ENCODE assay signal across 18 cellular contexts in the genomic region with DNA sequence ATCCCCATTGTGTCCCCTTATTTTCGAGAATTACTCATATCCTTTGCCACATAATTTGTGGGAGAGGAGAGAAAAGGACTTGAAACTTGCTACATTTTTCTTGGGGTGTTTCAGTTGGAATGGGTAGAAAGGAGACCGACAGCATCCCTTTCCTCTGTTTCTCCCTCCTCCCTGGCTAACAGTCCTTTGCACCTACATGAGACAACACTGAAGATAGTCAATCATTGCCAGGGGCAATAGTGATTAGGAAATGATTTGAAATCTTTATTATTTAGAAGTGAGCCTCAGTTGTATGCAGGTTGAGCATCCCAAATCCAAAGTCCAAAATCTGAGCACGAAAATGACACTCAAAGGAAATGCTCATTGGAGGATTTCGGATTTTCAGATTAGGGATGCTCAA. TPM values are rescaled to one million over a fixed set of nuclear protein-coding genes. Genes with fewer than 3 reads are reported as not detected.
DNase-seq lines count a peak whose midpoint lies in the region; ATAC-seq, FAIRE-seq and TF ChIP-seq lines count a peak whose summit lies in the region.
"Had no signal": no experiment of that assay in that cellular context is flagged by ENCODE, and none has a peak within 500 bp of the region (broad histone marks: within the 10 kb centered on the region; RNA-seq: fewer than 3 reads in every experiment).

No MANE protein-coding gene starts in this region.

- no peak for TF ChIP-seq CTCF in HepG2 (CRISPR knock-in tag; IDR thresholded peaks at IDR 0.05)
- no peak for TF ChIP-seq CTCF in nephron progenitor cell (IDR thresholded peaks at IDR 0.05)

- intact Hi-C loops in HepG2 (cut with micrococcal nuclease; ENCODE audit: unreplicated experiment) = no loop called here

- no peak overlapping the region for H2AFZ ChIP-seq in HepG2 (ENCODE audit: low read length)

- TF ChIP-seq POLR2A in HepG2 (IDR thresholded peaks at IDR 0.05; ENCODE audit: insufficient read depth in 1 of 2, low read depth in 2 of 2, low read length in 2 of 2) = no peak

- WGBS in HepG2 (ENCODE audit: low lambda C conversion rate) = 2% methylated on average over 4 of the region's 4 CpGs

- H3K27ac ChIP-seq in epithelial cell of prostate = peak overlapping the region; percentile 99
- peak overlapping the region; percentile 35 for H3K27ac ChIP-seq in HepG2 (ENCODE audit: extremely low read length, insufficient read depth, low read length)
- H3K27ac ChIP-seq: BLaER1 treated with 17β-estradiol and CSF1 and Interleukin-3, amounts not matched to agents 10 nM and 100 nM had no signal

- peaks cover 3 to 8% (median 4%) of the 10 kb centered on the region in 3 donors for H3K4me1 Mint-ChIP-seq in IgD-negative memory B cell
- peaks cover 53% of the 10 kb centered on the region for H3K4me1 Mint-ChIP-seq in nephron progenitor cell
- H3K4me1 Mint-ChIP-seq: B cell had no signal

- no peak overlapping the region for H3K4me3 Mint-ChIP-seq in IgD-negative memory B cell
- H3K4me3 Mint-ChIP-seq in nephron progenitor cell = no peak overlapping the region
- H3K4me3 Mint-ChIP-seq: B cell; CD8-positive, alpha-beta memory T cell; HFFc6 had no signal

- no peaks in the 10 kb centered on the region for H3K27me3 Mint-ChIP-seq in IgD-negative memory B cell
- peaks cover 3% of the 10 kb centered on the region for H3K27me3 Mint-ChIP-seq in nephron progenitor cell (ENCODE audit: low read depth, poor library complexity)
- H3K27me3 Mint-ChIP-seq: B cell; CD8-positive, alpha-beta memory T cell had no signal

- no peaks in the 10 kb centered on the region for H3K79me2 ChIP-seq in HepG2 (ENCODE audit: insufficient read depth, low read length)

- peaks cover 62% of the 10 kb centered on the region for H3K4me1 ChIP-seq in HepG2 (ENCODE audit: insufficient read depth, low read length)
- H3K4me1 ChIP-seq: BLaER1 treated with 17β-estradiol and CSF1 and Interleukin-3, amounts not matched to agents 10 nM and 100 nM had no signal

- no TSS peak for BruUV-seq in HepG2 (replicated peaks; lab: Mats Ljungman, UMichigan)

- H3K9me3 Mint-ChIP-seq in IgD-negative memory B cell (no peaks in the 10 kb centered on the region), nephron progenitor cell (no peaks in the 10 kb centered on the region)
- H3K9me3 Mint-ChIP-seq: CD8-positive, alpha-beta memory T cell; HFFc6 had no signal

- in situ Hi-C loops in HepG2 (cut with HindIII; ENCODE audit: extremely low pct_ligation_motif_present, low pct_unique_long_range_greater_than_20kb) = no loop called here

- H3K4me3 ChIP-seq in HepG2 (replicated peaks in 1 of 3; ENCODE audit: insufficient read depth in 1 of 3, low read depth in 2 of 3, low read length in 3 of 3) = no peak overlapping the region; a peak in 1 of 6 replicates
- H3K4me3 ChIP-seq: BLaER1 treated with 17β-estradiol and CSF1 and Interleukin-3, amounts not matched to agents 10 nM and 100 nM had no signal

- TF ChIP-seq EP300 in HepG2 (IDR thresholded peaks at IDR 0.05; ENCODE audit: low read depth in 2 of 2, low read length in 2 of 2) (no peak), HepG2 (CRISPR knock-in tag; IDR thresholded peaks at IDR 0.05; ENCODE audit: borderline replicate concordance) (no peak)

- H3K4me2 ChIP-seq in HepG2 (ENCODE audit: low read depth, low read length) = peak overlapping the region; percentile 53
- H3K4me2 ChIP-seq: BLaER1 treated with 17β-estradiol and CSF1 and Interleukin-3, amounts not matched to agents 10 nM and 100 nM had no signal

- H4K20me1 ChIP-seq in HepG2 (ENCODE audit: insufficient read depth, low read length) = no peaks in the 10 kb centered on the region

- H3K36me3 ChIP-seq in HepG2 (replicated peaks in 1 of 2; ENCODE audit: control insufficient read depth in 1 of 2, insufficient read depth in 2 of 2, low read length in 2 of 2) = no peaks in the 10 kb centered on the region

- DNase-seq in epithelial cell of prostate (ENCODE audit: low read depth, low spot score) (no peak), HepG2 (ENCODE audit: low spot score) (peak; percentile 41), nephron progenitor cell (no peak), COLO829 (ENCODE audit: low spot score) (no peak), NCI-H748 (lab: John Stamatoyannopoulos, UW; ENCODE audit: unreplicated experiment) (no peak), hippocampal formation (lab: John Stamatoyannopoulos, UW) (no peak)
- DNase-seq: CD8-positive, alpha-beta memory T cell; GOT3; H7; HFFc6 had no signal

- peak; percentile 73 for ATAC-seq in HepG2
- ATAC-seq: HCT116 had no signal

- POLR2A ChIA-PET in HepG2 (lab: Yijun Ruan, JAX) = interaction anchor here (0.6 to 1.2 kb wide), 3 partner anchors 8 to 198 kb away, joined by 3 to 5 read pairs (median 3); no protein-coding TSS in a partner anchor

- H3K36me3 Mint-ChIP-seq in IgD-negative memory B cell (no peaks in the 10 kb centered on the region), nephron progenitor cell (ENCODE audit: low read depth) (no peaks in the 10 kb centered on the region)

- H3K27me3 ChIP-seq in HepG2 (ENCODE audit: control insufficient read depth in 1 of 2, insufficient read depth in 2 of 2, low read length in 2 of 2) = no peaks in the 10 kb centered on the region
- H3K27me3 ChIP-seq: BLaER1 treated with 17β-estradiol and CSF1 and Interleukin-3, amounts not matched to agents 10 nM and 100 nM had no signal

- H3K27ac Mint-ChIP-seq in IgD-negative memory B cell = peak overlapping the region in 2 of 3 donors; percentile 0 to 26
- H3K27ac Mint-ChIP-seq in nephron progenitor cell = peak overlapping the region; percentile 36
- H3K27ac Mint-ChIP-seq: B cell had no signal

- no peak for FAIRE-seq in HepG2 (lab: Jason Lieb, UNC)
- FAIRE-seq: D721Med, G401.6, GM12891 had no signal

- H3K9ac ChIP-seq in HepG2 (ENCODE audit: insufficient read depth, low read depth, low read length) = no peak overlapping the region
- H3K9ac ChIP-seq: BLaER1 treated with 17β-estradiol and CSF1 and Interleukin-3, amounts not matched to agents 10 nM and 100 nM had no signal

- no peak for TF ChIP-seq RAD21 in HepG2 (CRISPR knock-in tag; IDR thresholded peaks at IDR 0.05)

- no peaks in the 10 kb centered on the region for H3K9me3 ChIP-seq in HepG2 (ENCODE audit: low read length)
- H3K9me3 ChIP-seq: BLaER1 treated with 17β-estradiol and CSF1 and Interleukin-3, amounts not matched to agents 10 nM and 100 nM; Caco-2 had no signal

- CTCF ChIA-PET in HepG2 (lab: Yijun Ruan, JAX; ENCODE audit: low intra/inter-chr PET ratio, low total read pairs) = no interaction called here

RNA-seq across cellular contexts. Expression of gene TARS2, which starts 7.8 kb away (rescaled TPM):
- polyA plus RNA-seq in IgD-negative memory B cell = 37.4 TPM
- 18.9 and 22.8 TPM in 2 replicates for total RNA-seq in HepG2 (2016; rRNA removed; fragmentation: Illumina TruSeq; extraction: Trizol)
- total RNA-seq in HepG2 (2016; cell fraction: cytosol; rRNA removed; fragmentation: Illumina TruSeq; extraction: Trizol; ENCODE audit: low read depth) = 8.4 and 12.5 TPM in 2 replicates
- total RNA-seq in HepG2 (2016; cell fraction: insoluble cytoplasmic fraction; rRNA removed; fragmentation: Illumina TruSeq; extraction: Trizol) = 15.6 and 22.5 TPM in 2 replicates
- total RNA-seq in HepG2 (2016; cell fraction: membrane; rRNA removed; fragmentation: Illumina TruSeq; extraction: Trizol) = 6.5 and 7.5 TPM in 2 replicates
- total RNA-seq in HepG2 (2016; cell fraction: nucleus; rRNA removed; fragmentation: Illumina TruSeq; extraction: Trizol) = 16.0 and 18.6 TPM in 2 replicates
- 21.3 and 23.6 TPM in 2 replicates for polyA plus RNA-seq in HepG2 (2011; rRNA removed)
- polyA plus RNA-seq in HepG2 (2011; cell fraction: cytosol; rRNA removed) = 17.2 and 22.5 TPM in 2 replicates
- polyA plus RNA-seq in HepG2 (2011; cell fraction: nucleus; rRNA removed) = 28.5 and 36.4 TPM in 2 replicates
- polyA plus RNA-seq in HepG2 (2012) = 11.0 and 12.1 TPM in 2 replicates
- 2.0 and 3.5 TPM in 2 replicates for polyA plus RNA-seq in HepG2 (2016; cell fraction: cytosol; fragmentation: Illumina TruSeq; extraction: Trizol; ENCODE audit: low read depth)
- polyA plus RNA-seq in HepG2 (2016; cell fraction: insoluble cytoplasmic fraction; fragmentation: Illumina TruSeq; extraction: Trizol; ENCODE audit: low read depth) = 16.5 and 17.4 TPM in 2 replicates
- 4.3 and 5.2 TPM in 2 replicates for polyA plus RNA-seq in HepG2 (2016; cell fraction: membrane; fragmentation: Illumina TruSeq; extraction: Trizol; ENCODE audit: low read depth)
- polyA plus RNA-seq in HepG2 (2016; cell fraction: nucleus; fragmentation: Illumina TruSeq; extraction: Trizol; ENCODE audit: insufficient read depth, low read depth) = 24.5 and 28.0 TPM in 2 replicates
- polyA minus RNA-seq in HepG2 (2011; rRNA and poly(A)+ RNA removed; ENCODE audit: low replicate concordance) = 22.4 and 80.2 TPM in 2 replicates
- polyA minus RNA-seq in HepG2 (2011; cell fraction: cytosol; rRNA and poly(A)+ RNA removed) = 6.8 and 10.1 TPM in 2 replicates
- 20.9 and 25.6 TPM in 2 replicates for polyA minus RNA-seq in HepG2 (2011; cell fraction: nucleus; rRNA and poly(A)+ RNA removed)

RNA-seq across cellular contexts. Expression of gene ECM1, which starts 28.5 kb away (rescaled TPM):
- polyA plus RNA-seq in IgD-negative memory B cell (0.11 TPM), HepG2 (2011; rRNA removed) (1.0 and 1.4 TPM in 2 replicates)
- 0.13 and 0.42 TPM in 2 replicates for total RNA-seq in HepG2 (2016; rRNA removed; fragmentation: Illumina TruSeq; extraction: Trizol)
- total RNA-seq in HepG2 (2016; cell fraction: cytosol; rRNA removed; fragmentation: Illumina TruSeq; extraction: Trizol; ENCODE audit: low read depth) = 0.20 and 0.26 TPM in 2 replicates
- 0.32 TPM in 1 of 2 replicates, not detected in the other for total RNA-seq in HepG2 (2016; cell fraction: insoluble cytoplasmic fraction; rRNA removed; fragmentation: Illumina TruSeq; extraction: Trizol)
- total RNA-seq in HepG2 (2016; cell fraction: membrane; rRNA removed; fragmentation: Illumina TruSeq; extraction: Trizol) = 0.19 and 0.31 TPM in 2 replicates
- total RNA-seq in HepG2 (2016; cell fraction: nucleus; rRNA removed; fragmentation: Illumina TruSeq; extraction: Trizol) = 0.53 and 0.84 TPM in 2 replicates
- polyA plus RNA-seq in HepG2 (2011; cell fraction: cytosol; rRNA removed) = 0.47 and 0.51 TPM in 2 replicates
- polyA plus RNA-seq in HepG2 (2011; cell fraction: nucleus; rRNA removed) = 4.9 and 5.0 TPM in 2 replicates
- 0.64 and 1.1 TPM in 2 replicates for polyA plus RNA-seq in HepG2 (2012)
- 0.29 and 0.53 TPM in 2 replicates for polyA plus RNA-seq in HepG2 (2016; cell fraction: cytosol; fragmentation: Illumina TruSeq; extraction: Trizol; ENCODE audit: low read depth)
- 0.15 TPM in 1 of 2 replicates, not detected in the other for polyA plus RNA-seq in HepG2 (2016; cell fraction: insoluble cytoplasmic fraction; fragmentation: Illumina TruSeq; extraction: Trizol; ENCODE audit: low read depth)
- 0.24 and 0.42 TPM in 2 replicates for polyA plus RNA-seq in HepG2 (2016; cell fraction: membrane; fragmentation: Illumina TruSeq; extraction: Trizol; ENCODE audit: low read depth)
- polyA plus RNA-seq in HepG2 (2016; cell fraction: nucleus; fragmentation: Illumina TruSeq; extraction: Trizol; ENCODE audit: insufficient read depth, low read depth) = 3.5 TPM in 2 replicates
- 0.20 and 8.4 TPM in 2 replicates for polyA minus RNA-seq in HepG2 (2011; rRNA and poly(A)+ RNA removed; ENCODE audit: low replicate concordance)
- 0.69 TPM in 1 of 2 replicates, not detected in the other for polyA minus RNA-seq in HepG2 (2011; cell fraction: cytosol; rRNA and poly(A)+ RNA removed)
- 0.90 and 0.99 TPM in 2 replicates for polyA minus RNA-seq in HepG2 (2011; cell fraction: nucleus; rRNA and poly(A)+ RNA removed)

RNA-seq across cellular contexts. Expression of gene FALEC, which starts 36.2 kb away (rescaled TPM):
- polyA plus RNA-seq in IgD-negative memory B cell (1.0 TPM), HepG2 (2011; rRNA removed) (0.20 and 0.33 TPM in 2 replicates)
- 0.71 TPM in 1 of 2 replicates, not detected in the other for total RNA-seq in HepG2 (2016; rRNA removed; fragmentation: Illumina TruSeq; extraction: Trizol)
- 1.2 and 1.9 TPM in 2 replicates for total RNA-seq in HepG2 (2016; cell fraction: cytosol; rRNA removed; fragmentation: Illumina TruSeq; extraction: Trizol; ENCODE audit: low read depth)
- 0.40 and 1.6 TPM in 2 replicates for total RNA-seq in HepG2 (2016; cell fraction: insoluble cytoplasmic fraction; rRNA removed; fragmentation: Illumina TruSeq; extraction: Trizol)
- total RNA-seq in HepG2 (2016; cell fraction: membrane; rRNA removed; fragmentation: Illumina TruSeq; extraction: Trizol) = 1.9 and 2.4 TPM in 2 replicates
- 0.84 TPM in 1 of 2 replicates, not detected in the other for total RNA-seq in HepG2 (2016; cell fraction: nucleus; rRNA removed; fragmentation: Illumina TruSeq; extraction: Trizol)
- 0.48 TPM in 1 of 2 replicates, not detected in the other for polyA plus RNA-seq in HepG2 (2011; cell fraction: cytosol; rRNA removed)
- polyA plus RNA-seq in HepG2 (2011; cell fraction: nucleus; rRNA removed) = 0.45 TPM in 1 of 2 replicates, not detected in the other
- 0.41 and 0.44 TPM in 2 replicates for polyA plus RNA-seq in HepG2 (2012)
- polyA plus RNA-seq in HepG2 (2016; cell fraction: cytosol; fragmentation: Illumina TruSeq; extraction: Trizol; ENCODE audit: low read depth) = 1.0 and 1.6 TPM in 2 replicates
- polyA plus RNA-seq in HepG2 (2016; cell fraction: insoluble cytoplasmic fraction; fragmentation: Illumina TruSeq; extraction: Trizol; ENCODE audit: low read depth) = 0.53 and 1.0 TPM in 2 replicates
- polyA plus RNA-seq in HepG2 (2016; cell fraction: membrane; fragmentation: Illumina TruSeq; extraction: Trizol; ENCODE audit: low read depth) = 0.48 and 1.3 TPM in 2 replicates
- polyA plus RNA-seq in HepG2 (2016; cell fraction: nucleus; fragmentation: Illumina TruSeq; extraction: Trizol; ENCODE audit: insufficient read depth, low read depth) = 3.8 and 3.9 TPM in 2 replicates
- not detected in 2 replicates for polyA minus RNA-seq in HepG2 (2011; rRNA and poly(A)+ RNA removed; ENCODE audit: low replicate concordance)
- not detected in 2 replicates for polyA minus RNA-seq in HepG2 (2011; cell fraction: cytosol; rRNA and poly(A)+ RNA removed)
- 1.6 TPM in 1 of 2 replicates, not detected in the other for polyA minus RNA-seq in HepG2 (2011; cell fraction: nucleus; rRNA and poly(A)+ RNA removed)
- total RNA-seq: CD8-positive, alpha-beta memory T cell had no signal
- polyA plus RNA-seq: CD8-positive, alpha-beta memory T cell had no signal
